In genomic region chr7:106153891-106154449, GRCh38 we compare ENCODE assay signal across 8 cellular contexts. TPM values are rescaled to one million over a fixed set of nuclear protein-coding genes. Genes with fewer than 3 reads are reported as not detected.
A peak's percentile ranks its signal among the peaks of the same experiment; 100 is the strongest.
DNase-seq lines count a peak whose midpoint lies in the region; ATAC-seq, FAIRE-seq and TF ChIP-seq lines count a peak whose summit lies in the region.

No MANE protein-coding gene starts in this region.

- H3K27me3 ChIP-seq in bronchial epithelial cell (ENCODE audit: control insufficient read depth, insufficient read depth, low read length) (no peaks in the 10 kb centered on the region), kidney epithelial cell (ENCODE audit: control insufficient read depth, insufficient read depth, low read length) (peaks cover 3% of the 10 kb centered on the region)

- H3K36me3 ChIP-seq in bronchial epithelial cell (ENCODE audit: control insufficient read depth, insufficient read depth, low read length) (no peaks in the 10 kb centered on the region), kidney epithelial cell (ENCODE audit: control insufficient read depth, insufficient read depth, low read length) (no peaks in the 10 kb centered on the region)

- ATAC-seq in HG03045 (IDR thresholded peaks at IDR 0.05; ENCODE audit: unreplicated experiment), result peak; percentile 74

- peak; percentile 53 for DNase-seq in NCI-H1436 (lab: John Stamatoyannopoulos, UW)
- DNase-seq in NCI-H1436 treated with DMSO at 0.1 percent for 48 hours (lab: John Stamatoyannopoulos, UW), result no peak
- peak; percentile 92 for DNase-seq in NCI-H2171 treated with DMSO at 0.1 percent for 48 hours (lab: John Stamatoyannopoulos, UW)
- peak; percentile 37 to 49 (median 44) for DNase-seq in activated CD4-positive, CD25-positive, alpha-beta regulatory T cell (lab: John Stamatoyannopoulos, UW)
- DNase-seq in bronchial epithelial cell (ENCODE audit: low read depth), result peak; percentile 72
- DNase-seq in kidney epithelial cell (ENCODE audit: low read depth), result peak; percentile 10
- peak; percentile 63 to 66 for DNase-seq in stimulated activated CD4-positive, alpha-beta T cell treated with anti-CD3 and anti-CD28 coated beads, Interleukin-1b, Interleukin-23, amount 100 ng/mL, for 4 hours (ENCODE audit: low read depth in 2 of 2)

- TF ChIP-seq CTCF in bronchial epithelial cell (IDR thresholded peaks at IDR 0.05; ENCODE audit: insufficient read depth, low read length, severe bottlenecking) (peak; percentile 96), kidney epithelial cell (IDR thresholded peaks at IDR 0.05; ENCODE audit: insufficient read depth, low read length, poor library complexity, severe bottlenecking) (peak; percentile 97)

- no peak for FAIRE-seq in bronchial epithelial cell (lab: Jason Lieb, UNC)

- H3K4me3 ChIP-seq in bronchial epithelial cell (ENCODE audit: low read depth, low read length) (no peak overlapping the region), kidney epithelial cell (ENCODE audit: low read depth, low read length) (no peak overlapping the region)

RNA-seq across cellular contexts. Expression of gene SYPL1, which starts 41.9 kb away (rescaled TPM):
- total RNA-seq in bronchial epithelial cell (64.8 and 74.8 TPM in 2 replicates), kidney epithelial cell (67.9 and 69.0 TPM in 2 replicates)
